8 cellular contexts compared by ENCODE assay signal in the genomic region with DNA sequence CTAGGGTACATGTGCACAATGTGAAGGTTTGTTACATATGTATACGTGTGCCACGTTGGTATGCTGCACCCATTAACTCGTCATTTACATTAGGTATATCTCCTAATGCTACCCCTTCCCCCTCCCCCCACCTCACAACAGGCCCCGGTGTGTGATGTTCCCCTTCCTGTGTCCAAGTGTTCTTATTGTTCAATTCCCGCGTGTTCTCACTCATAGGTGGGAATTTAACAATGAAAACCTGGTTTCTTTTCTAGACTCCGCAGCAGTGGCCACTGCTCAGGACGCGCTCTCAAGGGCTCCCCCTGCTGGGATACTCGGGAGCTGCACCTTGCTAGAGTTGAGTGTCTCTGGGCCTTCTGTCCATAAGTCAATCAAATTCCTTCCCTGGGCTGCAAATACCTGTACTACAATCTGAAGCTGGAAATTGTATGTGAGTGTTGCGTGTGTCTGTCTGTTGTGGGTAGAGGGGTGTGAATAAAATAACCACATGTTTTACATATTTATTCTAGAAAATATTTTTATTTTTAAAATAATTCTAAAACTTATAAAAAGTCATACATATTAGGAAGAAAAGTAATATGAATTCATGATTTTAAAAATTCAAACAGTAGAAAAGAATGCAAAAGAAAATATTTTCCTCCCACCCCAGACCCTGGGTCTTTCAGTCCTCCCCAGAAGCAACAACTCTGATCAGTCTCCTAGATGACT. TPM values are rescaled to one million over a fixed set of nuclear protein-coding genes. Genes with fewer than 3 reads are reported as not detected.
DNase-seq lines count a peak whose midpoint lies in the region; ATAC-seq and TF ChIP-seq lines count a peak whose summit lies in the region.

No MANE protein-coding gene starts in this region.

- DNase-seq in A172 (ENCODE audit: low spot score) (peak; percentile 87), NCI-H1048 (lab: John Stamatoyannopoulos, UW) (peak; percentile 63), SKM-1 (lab: John Stamatoyannopoulos, UW; ENCODE audit: unreplicated experiment) (peak; percentile 54), cardiac septum (ENCODE audit: low spot score) (peak; percentile 90), posterior vena cava (ENCODE audit: low spot score) (peak; percentile 94), type B pancreatic cell (ENCODE audit: extremely low spot score, unreplicated experiment) (peak; percentile 94)

- peak; percentile 96 for TF ChIP-seq CTCF in type B pancreatic cell (conservative IDR thresholded peaks at IDR 0.05)

- no peaks in the 10 kb centered on the region for H3K36me3 Mint-ChIP-seq in activated naive CD8-positive, alpha-beta T cell
- H3K36me3 Mint-ChIP-seq in type B pancreatic cell = no peaks in the 10 kb centered on the region

- H3K4me3 Mint-ChIP-seq in activated naive CD8-positive, alpha-beta T cell = peak overlapping the region; percentile 90
- peak overlapping the region; percentile 89 for H3K4me3 Mint-ChIP-seq in type B pancreatic cell

- H3K4me1 Mint-ChIP-seq in activated naive CD8-positive, alpha-beta T cell (ENCODE audit: low read depth) = peaks cover 5% of the 10 kb centered on the region
- peaks cover 13% of the 10 kb centered on the region for H3K4me1 Mint-ChIP-seq in type B pancreatic cell (ENCODE audit: unreplicated experiment)

- ATAC-seq in GM18867 (IDR thresholded peaks at IDR 0.05; ENCODE audit: unreplicated experiment) = peak; percentile 54

- H3K27me3 Mint-ChIP-seq in activated naive CD8-positive, alpha-beta T cell = peaks cover 5% of the 10 kb centered on the region
- no peaks in the 10 kb centered on the region for H3K27me3 Mint-ChIP-seq in type B pancreatic cell

- no peak overlapping the region for H3K27ac Mint-ChIP-seq in activated naive CD8-positive, alpha-beta T cell
- peak overlapping the region; percentile 80 for H3K27ac Mint-ChIP-seq in type B pancreatic cell

- no peaks in the 10 kb centered on the region for H3K9me3 Mint-ChIP-seq in activated naive CD8-positive, alpha-beta T cell (ENCODE audit: low read depth)
- no peaks in the 10 kb centered on the region for H3K9me3 Mint-ChIP-seq in type B pancreatic cell

- intact Hi-C loops in cardiac septum (cut with DNase I) = loop anchor here (2.0 kb wide), 1 partner anchor 142 kb away; no protein-coding TSS in a partner anchor
- intact Hi-C loops in posterior vena cava (cut with DNase I) = loop anchor here in 1 of 2 donors (2.0 kb wide), 1 partner anchor 142 kb away; no protein-coding TSS in a partner anchor

RNA-seq across cellular contexts. Expression of a gene that starts 8.2 kb away (rescaled TPM):
- 18.4 and 21.4 TPM in 2 replicates for total RNA-seq in A172 (2014; rRNA removed; shearing (Covaris generic))
- total RNA-seq in cardiac septum (14.9 TPM), posterior vena cava (10 to 100 TPM; 20.4 to 22.2 TPM), type B pancreatic cell (ENCODE audit: low replicate concordance) (48.7 and 57.1 TPM in 2 replicates)

RNA-seq across cellular contexts. Expression of a gene that starts 9.2 kb away (rescaled TPM):
- total RNA-seq in A172 (2014; rRNA removed; shearing (Covaris generic)) = 1.7 and 1.9 TPM in 2 replicates
- total RNA-seq in cardiac septum (not detected), posterior vena cava (under 1 TPM; 0.19 to 0.51 TPM), type B pancreatic cell (ENCODE audit: low replicate concordance) (1.3 TPM in 1 of 2 replicates, not detected in the other)

RNA-seq across cellular contexts. Expression of a gene that starts 35.5 kb away (rescaled TPM):
- 37.6 and 46.1 TPM in 2 replicates for total RNA-seq in A172 (2014; rRNA removed; shearing (Covaris generic))
- total RNA-seq in cardiac septum (71.0 TPM), posterior vena cava (10 to 100 TPM; 32.0 to 33.5 TPM), type B pancreatic cell (ENCODE audit: low replicate concordance) (41.3 and 62.4 TPM in 2 replicates)

Comparison
In these comparisons a context has a peak if more than half of its experiments do, and no peak if none do; other contexts are left out.
1. Peak in every context shown above with its lines: DNase-seq and ATAC-seq.